Comparison of ENCODE assay signal across 28 cellular contexts in genomic region chrX:25158635-25159034, GRCh38.
DNase-seq lines count a peak whose midpoint lies in the region; ATAC-seq and TF ChIP-seq lines count a peak whose summit lies in the region.
"Had no signal": no experiment of that assay in that cellular context is flagged by ENCODE, and none has a peak within 500 bp of the region (broad histone marks: within the 10 kb centered on the region; RNA-seq: fewer than 3 reads in every experiment).

No MANE protein-coding gene starts in this region.

- H3K4me1 Mint-ChIP-seq in activated T-helper 2 cell treated with anti-CD3 and anti-CD28 coated beads, Interferon-gamma antibody, Interleukin-2, Interleukin-4, amounts not matched to agents 10 μg/mL and 5 μg/mL and 100 μg/mL, durations not matched to agents 14 hours and 24 hours and 36 hours (ENCODE audit: low read depth): no peaks in the 10 kb centered on the region
- H3K4me1 Mint-ChIP-seq: memory B cell had no signal

- H3F3A ChIP-seq in GM23248 (ENCODE audit: insufficient read depth): no peaks in the 10 kb centered on the region
- H3F3A ChIP-seq in smooth muscle cell (ENCODE audit: low read depth): no peaks in the 10 kb centered on the region

- H3K4me2 ChIP-seq in GM23248 (ENCODE audit: unreplicated experiment): no peak overlapping the region
- H3K4me2 ChIP-seq in smooth muscle cell: no peak overlapping the region

- H3K79me2 ChIP-seq in GM23248 (ENCODE audit: insufficient read depth) (no peaks in the 10 kb centered on the region), smooth muscle cell (ENCODE audit: low read depth) (no peaks in the 10 kb centered on the region)

- H4K20me1 ChIP-seq in GM23248 (ENCODE audit: insufficient read depth) (no peaks in the 10 kb centered on the region), smooth muscle cell (ENCODE audit: low read depth) (no peaks in the 10 kb centered on the region)

- H3K27me3 ChIP-seq in GM23248 (replicated peaks; ENCODE audit: insufficient read depth): no peaks in the 10 kb centered on the region
- H3K27me3 ChIP-seq in MG63: no peaks in the 10 kb centered on the region
- H3K27me3 ChIP-seq in smooth muscle cell (ENCODE audit: low read depth): no peaks in the 10 kb centered on the region
- H3K27me3 ChIP-seq: gastrocnemius medialis had no signal

- H3K9me2 ChIP-seq in GM23248 (ENCODE audit: insufficient read depth): no peaks in the 10 kb centered on the region

- H3K4me3 ChIP-seq in GM23248 (no peak overlapping the region), MG63 (no peak overlapping the region), astrocyte of the spinal cord (ENCODE audit: low read depth, low read length) (no peak overlapping the region), smooth muscle cell (no peak overlapping the region)
- H3K4me3 ChIP-seq: gastrocnemius medialis, psoas muscle had no signal

- H2AFZ ChIP-seq in GM23248 (no peak overlapping the region), smooth muscle cell (ENCODE audit: low read depth) (no peak overlapping the region)

- H3K4me3 Mint-ChIP-seq in activated T-helper 2 cell treated with anti-CD3 and anti-CD28 coated beads, Interferon-gamma antibody, Interleukin-2, Interleukin-4, amounts not matched to agents 10 μg/mL and 5 μg/mL and 100 μg/mL, durations not matched to agents 14 hours and 24 hours and 36 hours (ENCODE audit: low read depth): no peak overlapping the region
- H3K4me3 Mint-ChIP-seq: activated CD8-positive, alpha-beta T cell treated with anti-CD3 and anti-CD28 coated beads for 36 hours; CD4-positive, alpha-beta T cell; memory B cell had no signal

- intact Hi-C loops in activated T-helper 2 cell treated with anti-CD3 and anti-CD28 coated beads, Interferon-gamma antibody, Interleukin-2, Interleukin-4, amounts not matched to agents 10 μg/mL and 5 μg/mL and 100 μg/mL, durations not matched to agents 14 hours and 24 hours and 36 hours (cut with micrococcal nuclease): no loop called here

- H3K9me3 ChIP-seq in GM23248 (ENCODE audit: low read depth): no peaks in the 10 kb centered on the region
- no peaks in the 10 kb centered on the region for H3K9me3 ChIP-seq in MG63
- no peaks in the 10 kb centered on the region for H3K9me3 ChIP-seq in smooth muscle cell (replicated peaks; ENCODE audit: low read depth)
- H3K9me3 ChIP-seq: gastrocnemius medialis, psoas muscle had no signal

- H3K27ac Mint-ChIP-seq in activated T-helper 2 cell treated with anti-CD3 and anti-CD28 coated beads, Interferon-gamma antibody, Interleukin-2, Interleukin-4, amounts not matched to agents 10 μg/mL and 5 μg/mL and 100 μg/mL, durations not matched to agents 14 hours and 24 hours and 36 hours: no peak overlapping the region
- H3K27ac Mint-ChIP-seq: activated CD8-positive, alpha-beta T cell treated with anti-CD3 and anti-CD28 coated beads for 36 hours; CD4-positive, alpha-beta T cell; memory B cell had no signal

- no peak for ATAC-seq in HG03025 (IDR thresholded peaks at IDR 0.05; ENCODE audit: low FRiP score, unreplicated experiment)
- ATAC-seq: activated CD8-positive, alpha-beta T cell treated with anti-CD3 and anti-CD28 coated beads for 36 hours; SK-N-SH treated with all-trans-retinoic acid at 6 μM for 48 hours had no signal

- H3K9me3 Mint-ChIP-seq in activated T-helper 2 cell treated with anti-CD3 and anti-CD28 coated beads, Interferon-gamma antibody, Interleukin-2, Interleukin-4, amounts not matched to agents 10 μg/mL and 5 μg/mL and 100 μg/mL, durations not matched to agents 14 hours and 24 hours and 36 hours: no peaks in the 10 kb centered on the region
- H3K9me3 Mint-ChIP-seq: activated CD8-positive, alpha-beta T cell treated with anti-CD3 and anti-CD28 coated beads for 36 hours; CD4-positive, alpha-beta T cell; memory B cell had no signal

- no peaks in the 10 kb centered on the region for H3K36me3 Mint-ChIP-seq in activated T-helper 2 cell treated with anti-CD3 and anti-CD28 coated beads, Interferon-gamma antibody, Interleukin-2, Interleukin-4, amounts not matched to agents 10 μg/mL and 5 μg/mL and 100 μg/mL, durations not matched to agents 14 hours and 24 hours and 36 hours (ENCODE audit: low read depth)
- H3K36me3 Mint-ChIP-seq: memory B cell had no signal

- H3K4me1 ChIP-seq in GM23248 (ENCODE audit: insufficient read depth) (no peaks in the 10 kb centered on the region), smooth muscle cell (ENCODE audit: low read depth) (no peaks in the 10 kb centered on the region)
- H3K4me1 ChIP-seq: gastrocnemius medialis, psoas muscle had no signal

- no peak overlapping the region for H3K27ac ChIP-seq in GM23248
- H3K27ac ChIP-seq in smooth muscle cell (ENCODE audit: low read depth): no peak overlapping the region
- H3K27ac ChIP-seq: gastrocnemius medialis, psoas muscle had no signal

- H3K36me3 ChIP-seq in GM23248 (ENCODE audit: low read depth) (no peaks in the 10 kb centered on the region), MG63 (no peaks in the 10 kb centered on the region), smooth muscle cell (ENCODE audit: low read depth) (no peaks in the 10 kb centered on the region)
- H3K36me3 ChIP-seq: gastrocnemius medialis had no signal

- 21 to 32% methylated on average over 2 of the region's 2 CpGs for WGBS in GM23248 (ENCODE audit: low coverage in 1 of 2, low lambda C conversion rate in 2 of 2, missing lambda C conversion rate in 2 of 2), 2 experiments
- WGBS in smooth muscle cell (ENCODE audit: low lambda C conversion rate): 85% methylated on average over 2 of the region's 2 CpGs

- DNase-seq in GM23248: peak; percentile 5
- peak; percentile 49 for DNase-seq in MG63
- DNase-seq in astrocyte of the spinal cord (ENCODE audit: low read depth, low spot score): peak; percentile 72
- peak; percentile 83 for DNase-seq in kidney tubule cell (ENCODE audit: low spot score)
- DNase-seq in smooth muscle cell (lab: John Stamatoyannopoulos, UW; ENCODE audit: unreplicated experiment): no peak
- DNase-seq in cortex of kidney (lab: John Stamatoyannopoulos, UW): no peak
- no peak for DNase-seq in activated T-helper 2 cell treated with anti-CD3 and anti-CD28 coated beads, Interferon-gamma antibody, Interleukin-2, Interleukin-4, amounts not matched to agents 10 μg/mL and 5 μg/mL and 100 μg/mL, durations not matched to agents 14 hours and 24 hours and 36 hours (ENCODE audit: low spot score)
- DNase-seq: activated CD4-positive, CD25-positive, alpha-beta regulatory T cell; activated CD8-positive, alpha-beta T cell treated with anti-CD3 and anti-CD28 coated beads for 36 hours; activated naive CD4-positive, alpha-beta T cell treated with Interleukin-2 at 50 U/mL for 16 hours; activated T-cell treated with anti-CD3 and anti-CD28 coated beads for 4 hours; caudate nucleus; CD4-positive, alpha-beta T cell; DMS153; gastrocnemius medialis; Karpas-422; kidney; NCI-H1417; NCI-H2107; NCI-H524; psoas muscle; small intestine; stimulated activated CD4-positive, alpha-beta T cell treated with anti-CD3 and anti-CD28 coated beads, Interleukin-2, amount 100 ng/mL, for 48 hours; stimulated activated naive CD4-positive, alpha-beta T cell; T1000 had no signal

- in situ Hi-C loops in GM23248 (cut with MboI): no loop called here
- in situ Hi-C loops in astrocyte of the spinal cord (cut with HindIII; ENCODE audit: low sequenced_read_pairs): no loop called here

- H3K9ac ChIP-seq in GM23248 (no peak overlapping the region), smooth muscle cell (ENCODE audit: low read depth) (no peak overlapping the region)

- peaks cover 2% of the 10 kb centered on the region for H3K27me3 Mint-ChIP-seq in activated T-helper 2 cell treated with anti-CD3 and anti-CD28 coated beads, Interferon-gamma antibody, Interleukin-2, Interleukin-4, amounts not matched to agents 10 μg/mL and 5 μg/mL and 100 μg/mL, durations not matched to agents 14 hours and 24 hours and 36 hours (ENCODE audit: low read depth)

- TF ChIP-seq CTCF in astrocyte of the spinal cord (IDR thresholded peaks at IDR 0.05; ENCODE audit: low read depth, low read length): no peak
- TF ChIP-seq CTCF in smooth muscle cell (IDR thresholded peaks at IDR 0.05; ENCODE audit: borderline replicate concordance, insufficient read depth, poor library complexity, severe bottlenecking): no peak

Comparison
In these comparisons a context has a peak if more than half of its experiments do, and no peak if none do; other contexts are left out.
1. DNase-seq: peak in GM23248 (single experiment), MG63 (single experiment), astrocyte of the spinal cord (single experiment) and kidney tubule cell (single experiment); none in smooth muscle cell (single experiment), cortex of kidney (single experiment) and activated T-helper 2 cell treated with anti-CD3 and anti-CD28 coated beads, Interferon-gamma antibody, Interleukin-2, Interleukin-4, amounts not matched to agents 10 μg/mL and 5 μg/mL and 100 μg/mL, durations not matched to agents 14 hours and 24 hours and 36 hours (single experiment).